ENCODE assay signal across 1 cellular context in the genomic region with DNA sequence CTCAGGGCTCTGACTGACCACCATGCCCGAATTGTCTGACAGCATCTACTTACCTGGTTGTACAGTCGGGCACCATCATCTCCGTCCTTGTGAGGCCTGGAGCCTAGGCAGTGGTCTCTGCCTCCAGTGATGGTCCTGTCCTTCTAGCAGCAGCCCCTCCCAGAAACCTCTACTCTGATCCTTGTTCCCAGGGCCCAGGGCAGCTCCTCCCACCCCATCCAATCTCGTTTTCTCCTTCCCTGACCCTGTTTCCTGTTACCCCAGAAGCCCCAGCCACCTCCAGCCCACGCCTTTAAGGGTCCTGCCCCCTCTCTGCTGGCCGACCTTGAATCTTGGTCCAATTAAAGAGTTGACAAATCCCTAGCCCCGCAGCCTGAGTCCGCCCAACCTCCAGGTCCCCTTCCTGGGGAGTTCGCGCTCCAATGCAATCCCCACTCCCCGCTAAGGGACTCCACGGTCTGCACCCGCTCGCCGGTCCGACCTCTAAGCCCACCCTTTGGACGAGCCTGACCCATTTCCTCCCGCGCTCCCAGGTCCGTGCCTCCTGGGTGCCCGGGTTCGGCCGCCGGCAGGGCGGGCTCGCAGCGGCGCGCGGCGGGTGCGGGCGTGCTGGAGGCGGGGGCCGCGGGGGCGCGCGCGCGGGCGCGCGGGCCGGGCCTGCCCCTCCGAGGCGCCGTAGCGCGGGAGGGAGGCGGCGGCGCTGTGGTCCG.
TF ChIP-seq lines count a peak whose summit lies in the region.

Gene B4GALT2, plus strand, starts transcription at position 660 of the 710 bp plus-strand sequence. CDS start 1,951 bp downstream, outside the sequence.

TF ChIP-seq in SK-N-SH, 30 proteins besides CTCF, POLR2A, EP300 and RAD21 (continued from another document):
- no peak for TF ChIP-seq REST (IDR thresholded peaks at IDR 0.05; ENCODE audit: low read depth, low read length)
- no peak for TF ChIP-seq PBX3 (IDR thresholded peaks at IDR 0.05)
